Comparison of ENCODE assay signal across 1 cellular context in genomic region chr7:1749864-1750466, GRCh38.
TF ChIP-seq lines count a peak whose summit lies in the region.

No MANE protein-coding gene starts in this region.

TF ChIP-seq in IMR-90, 13 proteins besides CTCF, POLR2A, EP300 and RAD21 (continued from another document):
- TF ChIP-seq RCOR1 (IDR thresholded peaks at IDR 0.05; ENCODE audit: insufficient replicate concordance, low read length) (no peak), MAFK (IDR thresholded peaks at IDR 0.05; ENCODE audit: low read depth, low read length) (no peak)
